In genomic region chr4:6768539-6768905, GRCh38 we compare ENCODE assay signal across 12 cellular contexts. TPM values are rescaled to one million over a fixed set of nuclear protein-coding genes. Genes with fewer than 3 reads are reported as not detected.
DNase-seq lines count a peak whose midpoint lies in the region; ATAC-seq and TF ChIP-seq lines count a peak whose summit lies in the region.
"Had no signal": no experiment of that assay in that cellular context is flagged by ENCODE, and none has a peak within 500 bp of the region (broad histone marks: within the 10 kb centered on the region; RNA-seq: fewer than 3 reads in every experiment).

No MANE protein-coding gene starts in this region.

- no peaks in the 10 kb centered on the region for H3K9me3 ChIP-seq in spleen
- H3K9me3 ChIP-seq: esophagus squamous epithelium, thyroid gland had no signal

- peak overlapping the region in 5 of 8 donors; percentile 3 to 69 (median 54) for H3K27ac ChIP-seq in spleen
- H3K27ac ChIP-seq: thyroid gland had no signal

- no peak for TF ChIP-seq CTCF in foreskin fibroblast (IDR thresholded peaks at IDR 0.05; ENCODE audit: low read depth, low read length)
- no peak for TF ChIP-seq CTCF in spleen (IDR thresholded peaks at IDR 0.05 in 8 of 11, conservative IDR thresholded peaks at IDR 0.05 in 3 of 11)

- no peaks in the 10 kb centered on the region for H3K36me3 ChIP-seq in spleen
- H3K36me3 ChIP-seq: esophagus squamous epithelium, thyroid gland had no signal

- no peaks in the 10 kb centered on the region for H3K27me3 ChIP-seq in spleen (replicated peaks in 1 of 7)
- H3K27me3 ChIP-seq: esophagus squamous epithelium, thyroid gland had no signal

- peak; percentile 65 for DNase-seq in SIG-M5 treated with dmso at 0.1 percent for 504 hours (lab: John Stamatoyannopoulos, UW; ENCODE audit: unreplicated experiment)
- no peak for DNase-seq in SIG-M5 (lab: John Stamatoyannopoulos, UW)
- peak; percentile 91 for DNase-seq in SKM-1 (lab: John Stamatoyannopoulos, UW; ENCODE audit: unreplicated experiment)
- DNase-seq in foreskin fibroblast: peak; percentile 26 to 56
- DNase-seq in spleen: no peak
- DNase-seq in NK-92 treated with Interleukin-12 subunit alpha and Interleukin-12 subunit beta, amount 100 ng/mL, for 24 hours (lab: John Stamatoyannopoulos, UW): no peak
- no peak for DNase-seq in activated T-cell treated with anti-CD3 and anti-CD28 coated beads for 4 hours
- DNase-seq: esophagus squamous epithelium, midbrain, NCI-H2171, thyroid gland had no signal

- peaks cover 0 to 27% (median 18%) of the 10 kb centered on the region in 6 donors for H3K4me1 ChIP-seq in spleen

- intact Hi-C loops in spleen (cut with DNase I; ENCODE audit: low total_unique reads): no loop called here

- WGBS in spleen, 5 donors: 18 to 44% (median 39%) methylated on average over 3 to 4 of the region's 4 CpGs

- TF ChIP-seq POLR2A in spleen (IDR thresholded peaks at IDR 0.05): no peak

- H3K4me3 ChIP-seq in foreskin fibroblast (ENCODE audit: low read depth in 1 of 2, low read length in 2 of 2) (no peak overlapping the region), spleen (no peak overlapping the region)
- H3K4me3 ChIP-seq: esophagus squamous epithelium, thyroid gland had no signal

- no peak for ATAC-seq in HG03521 (IDR thresholded peaks at IDR 0.05; ENCODE audit: unreplicated experiment)

RNA-seq across cellular contexts. Expression of gene KIAA0232, which starts 14.0 kb away (rescaled TPM):
- 10 to 100 TPM; 28.0 to 50.6 (median 46.7) TPM for total RNA-seq in spleen
- 1 to 10 TPM; 3.2 to 5.9 (median 3.3) TPM for polyA plus RNA-seq in spleen

RNA-seq across cellular contexts. Expression of gene BLOC1S4, which starts 52.5 kb away (rescaled TPM):
- total RNA-seq in spleen: 10 to 100 TPM; 13.4 to 24.2 (median 16.7) TPM
- 10 to 100 TPM; 19.6 to 22.8 (median 20.3) TPM for polyA plus RNA-seq in spleen

RNA-seq across cellular contexts. Expression of gene MRFAP1L1, which starts 58.9 kb away (rescaled TPM):
- total RNA-seq in spleen: 10 to 100 TPM; 45.6 to 96.9 (median 57.1) TPM
- polyA plus RNA-seq in spleen: 10 to 100 TPM; 50.6 to 74.2 (median 67.7) TPM

Comparison
In these comparisons a context has a peak if more than half of its experiments do, and no peak if none do; other contexts are left out.
1. DNase-seq: peak in SIG-M5 treated with dmso at 0.1 percent for 504 hours (single experiment), SKM-1 (single experiment) and foreskin fibroblast (2 of 2); none in SIG-M5 (single experiment), spleen (single experiment), NK-92 treated with Interleukin-12 subunit alpha and Interleukin-12 subunit beta, amount 100 ng/mL, for 24 hours (single experiment) and activated T-cell treated with anti-CD3 and anti-CD28 coated beads for 4 hours (single experiment).